In genomic region chr1:12285496-12286143, GRCh38 we compare ENCODE assay signal across 15 cellular contexts. TPM values are rescaled to one million over a fixed set of nuclear protein-coding genes. Genes with fewer than 3 reads are reported as not detected.
DNase-seq lines count a peak whose midpoint lies in the region; ATAC-seq, FAIRE-seq and TF ChIP-seq lines count a peak whose summit lies in the region.
"Had no signal": no experiment of that assay in that cellular context is flagged by ENCODE, and none has a peak within 500 bp of the region (broad histone marks: within the 10 kb centered on the region; RNA-seq: fewer than 3 reads in every experiment).

No MANE protein-coding gene starts in this region.

- no peak for TF ChIP-seq CTCF in astrocyte (IDR thresholded peaks at IDR 0.05; ENCODE audit: insufficient read depth, low read depth, low read length)
- no peak for TF ChIP-seq CTCF in osteoblast (IDR thresholded peaks at IDR 0.05; ENCODE audit: extremely low read depth, low read depth, low read length)
- TF ChIP-seq CTCF in gastroesophageal sphincter (IDR thresholded peaks at IDR 0.05) = no peak

- FAIRE-seq in astrocyte (lab: Jason Lieb, UNC) = no peak
- FAIRE-seq: A549 had no signal

- no peaks in the 10 kb centered on the region for H3K9me2 ChIP-seq in GM23248 (ENCODE audit: insufficient read depth)

- 96% methylated on average over 5 of the region's 5 CpGs for WGBS in GM23248 (ENCODE audit: low coverage in 1 of 2, low lambda C conversion rate in 2 of 2, missing lambda C conversion rate in 2 of 2), 2 experiments
- WGBS in gastroesophageal sphincter (ENCODE audit: low coverage in 1 of 2), 2 donors = 84 to 97% methylated on average over 4 of the region's 5 CpGs

- H3K9ac ChIP-seq in GM23248 (no peak overlapping the region), astrocyte (ENCODE audit: low read length) (no peak overlapping the region)

- H3K36me3 Mint-ChIP-seq in astrocyte (ENCODE audit: low read depth, unreplicated experiment) = peaks cover 18% of the 10 kb centered on the region
- H3K36me3 Mint-ChIP-seq in activated T-helper 1 cell treated with anti-CD3 and anti-CD28 coated beads, Interleukin-12 subunit alpha, Interleukin-12 subunit beta, Interleukin-2, Interleukin-4 antibody, amounts not matched to agents 30 ng/mL and 10 ng/mL and 1 ng/mL, durations not matched to agents 14 hours and 24 hours and 36 hours (ENCODE audit: low read depth) = peaks cover 28% of the 10 kb centered on the region

- in situ Hi-C loops in GM23248 (cut with MboI) = no loop called here

- H3K79me2 ChIP-seq in GM23248 (ENCODE audit: insufficient read depth) = peaks cover 33% of the 10 kb centered on the region
- H3K79me2 ChIP-seq in astrocyte (ENCODE audit: insufficient read depth, low read length) = peaks cover 11% of the 10 kb centered on the region
- H3K79me2 ChIP-seq in osteoblast (ENCODE audit: insufficient read depth, low read length) = peaks cover 32% of the 10 kb centered on the region

- intact Hi-C loops in activated T-helper 1 cell treated with anti-CD3 and anti-CD28 coated beads, Interleukin-12 subunit alpha, Interleukin-12 subunit beta, Interleukin-2, Interleukin-4 antibody, amounts not matched to agents 30 ng/mL and 10 ng/mL and 1 ng/mL, durations not matched to agents 14 hours and 24 hours and 36 hours (cut with micrococcal nuclease) = no loop called here

- no peaks in the 10 kb centered on the region for H3K27me3 ChIP-seq in GM23248 (replicated peaks; ENCODE audit: insufficient read depth)
- no peaks in the 10 kb centered on the region for H3K27me3 ChIP-seq in astrocyte (ENCODE audit: insufficient read depth, low read length)
- no peaks in the 10 kb centered on the region for H3K27me3 ChIP-seq in osteoblast (ENCODE audit: insufficient read depth, low read length)
- no peaks in the 10 kb centered on the region for H3K27me3 ChIP-seq in gastroesophageal sphincter
- H3K27me3 ChIP-seq: BE2C had no signal

- H3K27ac Mint-ChIP-seq in astrocyte (ENCODE audit: unreplicated experiment) = no peak overlapping the region
- no peak overlapping the region for H3K27ac Mint-ChIP-seq in activated T-helper 1 cell treated with anti-CD3 and anti-CD28 coated beads, Interleukin-12 subunit alpha, Interleukin-12 subunit beta, Interleukin-2, Interleukin-4 antibody, amounts not matched to agents 30 ng/mL and 10 ng/mL and 1 ng/mL, durations not matched to agents 14 hours and 24 hours and 36 hours

- TF ChIP-seq POLR2A in gastroesophageal sphincter (IDR thresholded peaks at IDR 0.05) = no peak

- H3K4me3 ChIP-seq in GM23248 (no peak overlapping the region), astrocyte (ENCODE audit: insufficient read depth, low read depth, low read length) (no peak overlapping the region), osteoblast (ENCODE audit: insufficient read depth, low read length) (no peak overlapping the region), gastroesophageal sphincter (no peak overlapping the region)
- H3K4me3 ChIP-seq: A549, GM23338 had no signal

- no peak overlapping the region for H3K4me2 ChIP-seq in GM23248 (ENCODE audit: unreplicated experiment)
- H3K4me2 ChIP-seq in astrocyte (ENCODE audit: low read length) = peak overlapping the region; percentile 0
- peak overlapping the region; percentile 22 for H3K4me2 ChIP-seq in osteoblast (ENCODE audit: insufficient read depth, low read length)
- H3K4me2 ChIP-seq: A549, GM23338 had no signal

- H3K4me1 Mint-ChIP-seq in astrocyte (ENCODE audit: low read depth, unreplicated experiment) = no peaks in the 10 kb centered on the region
- peaks cover 6% of the 10 kb centered on the region for H3K4me1 Mint-ChIP-seq in activated T-helper 1 cell treated with anti-CD3 and anti-CD28 coated beads, Interleukin-12 subunit alpha, Interleukin-12 subunit beta, Interleukin-2, Interleukin-4 antibody, amounts not matched to agents 30 ng/mL and 10 ng/mL and 1 ng/mL, durations not matched to agents 14 hours and 24 hours and 36 hours (ENCODE audit: low read depth)
- H3K4me1 Mint-ChIP-seq: GM23338, H9 had no signal

- H3K36me3 ChIP-seq in GM23248 (ENCODE audit: low read depth) (peaks cover 22% of the 10 kb centered on the region), astrocyte (ENCODE audit: insufficient read depth, low read length) (peaks cover 26% of the 10 kb centered on the region), osteoblast (ENCODE audit: insufficient read depth, low read length) (peaks cover 36% of the 10 kb centered on the region), gastroesophageal sphincter (peaks cover 0 to 79% of the 10 kb centered on the region in 2 donors)
- H3K36me3 ChIP-seq: BE2C had no signal

- TF ChIP-seq EP300 in gastroesophageal sphincter (IDR thresholded peaks at IDR 0.05) = no peak

- H2AFZ ChIP-seq in GM23248 (no peak overlapping the region), astrocyte (ENCODE audit: low read depth, low read length) (no peak overlapping the region), osteoblast (ENCODE audit: low read length) (no peak overlapping the region)
- H2AFZ ChIP-seq: GM23338 had no signal

- H4K20me1 ChIP-seq in GM23248 (ENCODE audit: insufficient read depth) = no peaks in the 10 kb centered on the region
- H4K20me1 ChIP-seq in astrocyte (ENCODE audit: insufficient read depth, low read length) = peaks cover 14% of the 10 kb centered on the region
- no peaks in the 10 kb centered on the region for H4K20me1 ChIP-seq in osteoblast (ENCODE audit: insufficient read depth, low read length)

- H3K27me3 Mint-ChIP-seq in astrocyte (ENCODE audit: low read depth, unreplicated experiment) = no peaks in the 10 kb centered on the region
- H3K27me3 Mint-ChIP-seq in activated T-helper 1 cell treated with anti-CD3 and anti-CD28 coated beads, Interleukin-12 subunit alpha, Interleukin-12 subunit beta, Interleukin-2, Interleukin-4 antibody, amounts not matched to agents 30 ng/mL and 10 ng/mL and 1 ng/mL, durations not matched to agents 14 hours and 24 hours and 36 hours (ENCODE audit: insufficient read depth) = no peaks in the 10 kb centered on the region
- H3K27me3 Mint-ChIP-seq: CD4-positive, alpha-beta memory T cell had no signal

- no peak overlapping the region for H3K4me3 Mint-ChIP-seq in astrocyte (ENCODE audit: unreplicated experiment)
- H3K4me3 Mint-ChIP-seq in activated T-helper 1 cell treated with anti-CD3 and anti-CD28 coated beads, Interleukin-12 subunit alpha, Interleukin-12 subunit beta, Interleukin-2, Interleukin-4 antibody, amounts not matched to agents 30 ng/mL and 10 ng/mL and 1 ng/mL, durations not matched to agents 14 hours and 24 hours and 36 hours = no peak overlapping the region
- H3K4me3 Mint-ChIP-seq: GM23338, H9 had no signal

- H3K9me3 ChIP-seq in GM23248 (ENCODE audit: low read depth) (no peaks in the 10 kb centered on the region), astrocyte (ENCODE audit: insufficient read depth, low read depth, low read length) (no peaks in the 10 kb centered on the region), osteoblast (ENCODE audit: low read depth, low read length) (no peaks in the 10 kb centered on the region), gastroesophageal sphincter (no peaks in the 10 kb centered on the region)
- H3K9me3 ChIP-seq: A549, BE2C had no signal

- no peak for ATAC-seq in gastroesophageal sphincter
- ATAC-seq: A549, GM23338 had no signal

- peak; percentile 3 for DNase-seq in GM23248
- peak; percentile 24 for DNase-seq in astrocyte (ENCODE audit: low read depth)
- DNase-seq in dermis blood vessel endothelial cell = peak; percentile 7
- peak; percentile 84 for DNase-seq in osteoblast (ENCODE audit: insufficient read length, low spot score, missing footprints)
- no peak for DNase-seq in activated T-helper 1 cell treated with anti-CD3 and anti-CD28 coated beads, Interleukin-12 subunit alpha, Interleukin-12 subunit beta, Interleukin-2, Interleukin-4 antibody, amounts not matched to agents 30 ng/mL and 10 ng/mL and 1 ng/mL, durations not matched to agents 14 hours and 24 hours and 36 hours (ENCODE audit: low spot score)
- DNase-seq in NCI-H2081 treated with DMSO at 0.1 percent for 48 hours (lab: John Stamatoyannopoulos, UW) = no peak
- DNase-seq: BE2C; CD4-positive, alpha-beta memory T cell; DMS79; GF-D8; H9 had no signal

- H3K4me1 ChIP-seq in GM23248 (ENCODE audit: insufficient read depth) (no peaks in the 10 kb centered on the region), astrocyte (ENCODE audit: insufficient read depth, low read length) (no peaks in the 10 kb centered on the region), osteoblast (ENCODE audit: insufficient read depth, low read length) (peaks cover 13% of the 10 kb centered on the region), gastroesophageal sphincter (no peaks in the 10 kb centered on the region)
- H3K4me1 ChIP-seq: A549, BE2C had no signal

- no peaks in the 10 kb centered on the region for H3K9me3 Mint-ChIP-seq in astrocyte (ENCODE audit: unreplicated experiment)
- H3K9me3 Mint-ChIP-seq in activated T-helper 1 cell treated with anti-CD3 and anti-CD28 coated beads, Interleukin-12 subunit alpha, Interleukin-12 subunit beta, Interleukin-2, Interleukin-4 antibody, amounts not matched to agents 30 ng/mL and 10 ng/mL and 1 ng/mL, durations not matched to agents 14 hours and 24 hours and 36 hours = no peaks in the 10 kb centered on the region
- H3K9me3 Mint-ChIP-seq: CD4-positive, alpha-beta memory T cell; GM23338; H9 had no signal

- no peaks in the 10 kb centered on the region for H3F3A ChIP-seq in GM23248 (ENCODE audit: insufficient read depth)

- no peak overlapping the region for H3K27ac ChIP-seq in GM23248
- H3K27ac ChIP-seq in astrocyte (ENCODE audit: low read depth, low read length) = no peak overlapping the region
- H3K27ac ChIP-seq in osteoblast (ENCODE audit: low read depth, low read length) = peak overlapping the region; percentile 63
- H3K27ac ChIP-seq in gastroesophageal sphincter = no peak overlapping the region
- H3K27ac ChIP-seq: A549, C4-2B had no signal

RNA-seq across cellular contexts. Expression of gene VPS13D, which starts 55.8 kb away (rescaled TPM):
- total RNA-seq in GM23248 (2014; rRNA removed; shearing (Covaris generic)) = 16.4 and 18.7 TPM in 2 replicates
- polyA plus RNA-seq in GM23248 (2016; fragmentation: Nextera tagmentation; extraction: Ambion mirVana) = 5.6 and 6.8 TPM in 2 replicates
- total RNA-seq in astrocyte = 25.9 and 28.8 TPM in 2 replicates
- 39.0 and 45.9 TPM in 2 replicates for total RNA-seq in dermis blood vessel endothelial cell
- 46.0 and 48.5 TPM in 2 replicates for total RNA-seq in osteoblast
- total RNA-seq in activated T-helper 1 cell treated with anti-CD3 and anti-CD28 coated beads, Interleukin-12 subunit alpha, Interleukin-12 subunit beta, Interleukin-2, Interleukin-4 antibody, amounts not matched to agents 30 ng/mL and 10 ng/mL and 1 ng/mL, durations not matched to agents 14 hours and 24 hours and 36 hours = 33.6 and 35.7 TPM in 2 replicates
- 10 to 100 TPM; 62.3 to 95.5 (median 81.5) TPM for total RNA-seq in gastroesophageal sphincter

Comparison
In these comparisons a context has a peak if more than half of its experiments do, and no peak if none do; other contexts are left out.
1. DNase-seq: peak in GM23248 (single experiment), astrocyte (single experiment), dermis blood vessel endothelial cell (single experiment) and osteoblast (single experiment); none in activated T-helper 1 cell treated with anti-CD3 and anti-CD28 coated beads, Interleukin-12 subunit alpha, Interleukin-12 subunit beta, Interleukin-2, Interleukin-4 antibody, amounts not matched to agents 30 ng/mL and 10 ng/mL and 1 ng/mL, durations not matched to agents 14 hours and 24 hours and 36 hours (single experiment) and NCI-H2081 treated with DMSO at 0.1 percent for 48 hours (single experiment).